8 cellular contexts compared by ENCODE assay signal in the genomic region with DNA sequence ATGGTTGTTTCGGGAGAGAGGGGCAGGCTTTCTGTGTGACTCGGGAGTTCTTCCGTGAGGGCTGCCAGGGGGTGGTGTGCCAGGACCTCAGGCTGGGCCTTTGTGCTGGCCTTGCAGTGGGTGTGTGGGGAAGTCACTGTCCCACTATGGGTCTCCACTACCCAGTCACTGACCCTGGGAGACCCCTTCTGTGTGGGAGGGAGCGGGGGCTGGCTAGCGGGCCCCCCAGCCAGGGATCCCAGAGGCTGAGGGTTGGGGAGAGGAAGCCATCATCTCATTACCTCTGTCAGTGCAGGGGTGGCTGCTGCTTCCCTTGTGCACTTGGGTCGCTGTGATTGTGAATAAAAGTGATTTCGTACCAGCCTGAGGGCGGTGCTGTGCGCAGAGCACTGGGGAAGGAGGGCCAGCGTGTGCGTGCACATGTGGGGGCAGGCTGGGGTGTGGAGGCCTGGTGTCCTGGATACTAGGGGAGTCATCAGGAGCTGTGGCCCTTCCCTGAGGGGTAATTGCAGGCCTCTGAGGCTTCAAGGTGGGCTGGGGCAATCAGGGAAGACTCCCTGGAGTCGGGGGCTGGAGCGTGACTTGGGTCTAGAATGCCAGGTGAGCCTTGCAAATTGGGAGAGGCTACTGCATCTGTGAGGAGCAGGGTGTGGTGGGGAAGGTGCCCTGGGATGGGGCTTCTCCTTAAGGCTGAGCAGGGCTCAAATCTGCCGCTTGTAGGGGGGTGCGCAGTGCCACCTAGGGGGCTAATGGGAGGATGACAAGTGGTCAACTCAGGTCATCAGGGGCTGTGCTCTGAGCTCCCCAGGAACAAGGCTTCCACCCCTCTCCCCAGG.
DNase-seq lines count a peak whose midpoint lies in the region; ATAC-seq and TF ChIP-seq lines count a peak whose summit lies in the region.

No MANE protein-coding gene starts in this region.

- peaks cover 0 to 2% (median 0%) of the 10 kb centered on the region in 7 donors for H3K9me3 Mint-ChIP-seq in CD4-positive, CD25-positive, alpha-beta regulatory T cell

- H3K4me3 ChIP-seq in CD4-positive, CD25-positive, alpha-beta regulatory T cell (ENCODE audit: low read depth, low read length) = no peak overlapping the region
- H3K4me3 ChIP-seq in esophagus squamous epithelium = no peak overlapping the region
- H3K4me3 ChIP-seq in parathyroid adenoma (ENCODE audit: low read depth, low read length) = no peak overlapping the region

- no peak overlapping the region for H3K4me3 Mint-ChIP-seq in CD4-positive, CD25-positive, alpha-beta regulatory T cell

- no peaks in the 10 kb centered on the region for H3K27me3 ChIP-seq in CD4-positive, CD25-positive, alpha-beta regulatory T cell (ENCODE audit: control insufficient read depth, insufficient read depth, low read length)
- H3K27me3 ChIP-seq in esophagus squamous epithelium (no peaks in the 10 kb centered on the region), parathyroid adenoma (ENCODE audit: control insufficient read depth, insufficient read depth, low read length) (no peaks in the 10 kb centered on the region)

- no peaks in the 10 kb centered on the region for H3K36me3 ChIP-seq in CD4-positive, CD25-positive, alpha-beta regulatory T cell (ENCODE audit: control insufficient read depth, insufficient read depth, low read length)
- peaks cover 0 to 36% (median 0%) of the 10 kb centered on the region in 3 donors for H3K36me3 ChIP-seq in esophagus squamous epithelium
- H3K36me3 ChIP-seq in parathyroid adenoma (ENCODE audit: control insufficient read depth, insufficient read depth, low read length) = no peaks in the 10 kb centered on the region

- no peak for TF ChIP-seq POLR2A in esophagus squamous epithelium (IDR thresholded peaks at IDR 0.05)

- H3K4me2 ChIP-seq in parathyroid adenoma (ENCODE audit: low read length) = no peak overlapping the region

- no peaks in the 10 kb centered on the region for H3K4me1 ChIP-seq in CD4-positive, CD25-positive, alpha-beta regulatory T cell (ENCODE audit: control insufficient read depth, insufficient read depth, low read length, poor library complexity, severe bottlenecking)
- H3K4me1 ChIP-seq in esophagus squamous epithelium (peaks cover 0 to 13% (median 0%) of the 10 kb centered on the region in 3 donors), parathyroid adenoma (no peaks in the 10 kb centered on the region)

- H3K27ac ChIP-seq in CD4-positive, CD25-positive, alpha-beta regulatory T cell (ENCODE audit: insufficient read depth, low read length, poor library complexity, severe bottlenecking) = no peak overlapping the region
- H3K27ac ChIP-seq in esophagus squamous epithelium = no peak overlapping the region
- H3K27ac ChIP-seq in parathyroid adenoma = no peak overlapping the region

- H3K9me3 ChIP-seq in CD4-positive, CD25-positive, alpha-beta regulatory T cell (ENCODE audit: control insufficient read depth in 2 of 2, low read length in 2 of 2) = no peaks in the 10 kb centered on the region
- H3K9me3 ChIP-seq in esophagus squamous epithelium (no peaks in the 10 kb centered on the region), parathyroid adenoma (ENCODE audit: control insufficient read depth, low read length) (no peaks in the 10 kb centered on the region)

- H3K27ac Mint-ChIP-seq in CD4-positive, CD25-positive, alpha-beta regulatory T cell = no peak overlapping the region

- no peaks in the 10 kb centered on the region for H3K79me2 ChIP-seq in parathyroid adenoma

- peak in 5 of 6 experiments; percentile 14 to 36 (median 29) for TF ChIP-seq CTCF in esophagus squamous epithelium (IDR thresholded peaks at IDR 0.05)
- peak; percentile 77 for TF ChIP-seq CTCF in parathyroid adenoma (IDR thresholded peaks at IDR 0.05)

- peaks cover 0 to 4% (median 2%) of the 10 kb centered on the region in 4 donors for H3K4me1 Mint-ChIP-seq in CD4-positive, CD25-positive, alpha-beta regulatory T cell

- DNase-seq in CD4-positive, CD25-positive, alpha-beta regulatory T cell = peak in 2 of 3 donors; percentile 20 to 48
- DNase-seq in LoVo (ENCODE audit: low spot score) (peak; percentile 24), esophagus squamous epithelium (lab: John Stamatoyannopoulos, UW) (no peak), DMS153 treated with DMSO at 0.1 percent for 48 hours (lab: John Stamatoyannopoulos, UW; ENCODE audit: unreplicated experiment) (no peak), superior temporal gyrus (ENCODE audit: extremely low spot score) (no peak)
- peak; percentile 49 to 65 for DNase-seq in activated CD4-positive, alpha-beta T cell treated with anti-CD3 and anti-CD28 coated beads, Interleukin-2, amount 50 U/mL, for 48 hours

- no peaks in the 10 kb centered on the region for H3K27me3 Mint-ChIP-seq in CD4-positive, CD25-positive, alpha-beta regulatory T cell

- H3K36me3 Mint-ChIP-seq in CD4-positive, CD25-positive, alpha-beta regulatory T cell = no peaks in the 10 kb centered on the region

- intact Hi-C loops in esophagus squamous epithelium (cut with DNase I) = no loop called here

- no peak overlapping the region for H3K9ac ChIP-seq in parathyroid adenoma

- ATAC-seq in CD4-positive, CD25-positive, alpha-beta regulatory T cell (ENCODE audit: low read depth in 2 of 2) = peak; percentile 47 to 49
- ATAC-seq in GM19397 (IDR thresholded peaks at IDR 0.05; ENCODE audit: unreplicated experiment) = peak; percentile 61

- 57 to 72% methylated on average over 5 to 6 of the region's 15 CpGs for WGBS in esophagus squamous epithelium, 2 donors

- H2AFZ ChIP-seq in parathyroid adenoma = no peak overlapping the region

Comparison
In these comparisons a context has a peak if more than half of its experiments do, and no peak if none do; other contexts are left out.
1. DNase-seq: peak in CD4-positive, CD25-positive, alpha-beta regulatory T cell (2 of 3), LoVo (single experiment) and activated CD4-positive, alpha-beta T cell treated with anti-CD3 and anti-CD28 coated beads, Interleukin-2, amount 50 U/mL, for 48 hours (2 of 2); none in esophagus squamous epithelium (single experiment), DMS153 treated with DMSO at 0.1 percent for 48 hours (single experiment) and superior temporal gyrus (single experiment).